12 cellular contexts compared by ENCODE assay signal in the genomic region with DNA sequence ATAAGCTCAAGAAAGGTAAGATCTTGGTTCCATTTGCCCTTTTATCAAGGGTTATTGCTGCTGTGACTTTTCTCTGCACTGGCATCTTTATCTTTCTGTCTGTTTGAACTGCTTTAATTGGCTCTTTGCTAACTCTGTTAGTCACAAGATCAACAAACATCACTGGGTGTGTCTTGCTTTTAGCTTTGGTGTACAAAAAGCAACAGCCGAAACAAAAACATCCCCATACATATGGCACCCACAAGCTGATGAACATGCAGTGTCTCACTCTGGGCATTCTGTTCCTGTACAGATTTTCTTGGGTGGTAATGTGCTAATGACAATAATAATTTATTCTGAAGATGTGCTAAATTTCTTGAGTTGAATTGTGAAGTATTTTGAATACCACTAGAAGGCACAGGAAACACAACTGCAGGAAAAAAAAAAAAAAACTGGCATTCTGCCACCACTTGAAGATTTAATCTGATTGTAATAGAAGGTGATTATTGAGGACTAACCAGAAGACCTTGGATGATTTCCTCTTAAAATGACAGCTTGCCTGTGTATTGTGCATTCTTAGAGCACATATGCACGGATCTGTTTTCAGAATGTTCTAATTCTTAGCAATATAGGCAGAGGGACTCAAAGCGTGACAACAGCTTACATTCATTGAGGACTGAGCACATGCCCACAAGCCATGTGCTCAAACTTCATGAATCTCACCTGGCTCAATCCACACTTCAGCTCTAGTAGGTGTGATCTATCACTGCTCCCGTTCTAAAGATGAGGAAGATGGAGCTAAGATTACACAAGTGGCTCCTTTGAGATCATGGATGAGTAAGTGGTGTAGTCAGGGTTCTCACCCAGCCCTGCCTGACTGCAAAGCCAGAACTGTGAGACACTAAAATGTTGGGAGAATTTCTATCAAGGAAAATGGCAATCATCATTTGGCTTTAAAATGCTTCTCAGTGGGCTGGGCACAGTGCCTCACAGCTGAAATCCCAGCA.
DNase-seq lines count a peak whose midpoint lies in the region; ATAC-seq and TF ChIP-seq lines count a peak whose summit lies in the region.
"Had no signal": no experiment of that assay in that cellular context is flagged by ENCODE, and none has a peak within 500 bp of the region (broad histone marks: within the 10 kb centered on the region; RNA-seq: fewer than 3 reads in every experiment).

No MANE protein-coding gene starts in this region.

- H3K27me3 ChIP-seq in heart left ventricle, result peaks cover 0 to 3% (median 0%) of the 10 kb centered on the region in 9 donors
- H3K27me3 ChIP-seq: tibial nerve had no signal

- TF ChIP-seq CTCF in heart left ventricle (IDR thresholded peaks at IDR 0.05), result no peak
- TF ChIP-seq CTCF in fibroblast of pulmonary artery (IDR thresholded peaks at IDR 0.05; ENCODE audit: low read length, missing control alignments), result no peak

- intact Hi-C loops in heart left ventricle (cut with DNase I), result no loop called here
- intact Hi-C loops in cardiac septum (cut with DNase I), result no loop called here

- no peak for TF ChIP-seq POLR2A in heart left ventricle (IDR thresholded peaks at IDR 0.05)

- ATAC-seq in heart left ventricle (peak in 3 of 4 donors; percentile 51 to 74 (median 69)), GM21529 (IDR thresholded peaks at IDR 0.05; ENCODE audit: unreplicated experiment) (no peak)

- H3K9me3 ChIP-seq in heart left ventricle, result no peaks in the 10 kb centered on the region
- H3K9me3 ChIP-seq: tibial nerve had no signal

- H3K36me3 ChIP-seq in heart left ventricle, result no peaks in the 10 kb centered on the region
- H3K36me3 ChIP-seq: tibial nerve had no signal

- DNase-seq in heart left ventricle, result no peak
- no peak for DNase-seq in cardiac septum (ENCODE audit: low spot score)
- DNase-seq in fibroblast of pulmonary artery (ENCODE audit: low read depth), result peak; percentile 32
- no peak for DNase-seq in middle frontal gyrus (ENCODE audit: extremely low spot score, low spot score)
- DNase-seq in SW 1271 (lab: John Stamatoyannopoulos, UW), result no peak
- no peak for DNase-seq in activated CD4-positive, CD25-positive, alpha-beta regulatory T cell (lab: John Stamatoyannopoulos, UW)
- DNase-seq: activated naive CD4-positive, alpha-beta T cell; foreskin melanocyte; MV-4-11 had no signal

- H3K4me1 ChIP-seq in heart left ventricle, result peaks cover 0 to 79% (median 60%) of the 10 kb centered on the region in 12 donors

- H3K27ac ChIP-seq in heart left ventricle, result peak overlapping the region in 9 of 12 donors; percentile 14 to 73 (median 32)

- H3K4me3 ChIP-seq in heart left ventricle, result no peak overlapping the region
- H3K4me3 ChIP-seq in fibroblast of pulmonary artery (replicated peaks; ENCODE audit: low read depth, low read length), result no peak overlapping the region
- H3K4me3 ChIP-seq: tibial nerve had no signal

- WGBS in heart left ventricle, 4 donors, result 47 to 51% (median 49%) methylated on average over 4 of the region's 4 CpGs

TF ChIP-seq in PFSK-1, 5 proteins besides CTCF, POLR2A, EP300 and RAD21:
- no peak for TF ChIP-seq FOXP2 (optimal IDR thresholded peaks at IDR 0.05; ENCODE audit: borderline replicate concordance, extremely low read depth, extremely low read length, insufficient read depth)
- TF ChIP-seq, protein P1, sequence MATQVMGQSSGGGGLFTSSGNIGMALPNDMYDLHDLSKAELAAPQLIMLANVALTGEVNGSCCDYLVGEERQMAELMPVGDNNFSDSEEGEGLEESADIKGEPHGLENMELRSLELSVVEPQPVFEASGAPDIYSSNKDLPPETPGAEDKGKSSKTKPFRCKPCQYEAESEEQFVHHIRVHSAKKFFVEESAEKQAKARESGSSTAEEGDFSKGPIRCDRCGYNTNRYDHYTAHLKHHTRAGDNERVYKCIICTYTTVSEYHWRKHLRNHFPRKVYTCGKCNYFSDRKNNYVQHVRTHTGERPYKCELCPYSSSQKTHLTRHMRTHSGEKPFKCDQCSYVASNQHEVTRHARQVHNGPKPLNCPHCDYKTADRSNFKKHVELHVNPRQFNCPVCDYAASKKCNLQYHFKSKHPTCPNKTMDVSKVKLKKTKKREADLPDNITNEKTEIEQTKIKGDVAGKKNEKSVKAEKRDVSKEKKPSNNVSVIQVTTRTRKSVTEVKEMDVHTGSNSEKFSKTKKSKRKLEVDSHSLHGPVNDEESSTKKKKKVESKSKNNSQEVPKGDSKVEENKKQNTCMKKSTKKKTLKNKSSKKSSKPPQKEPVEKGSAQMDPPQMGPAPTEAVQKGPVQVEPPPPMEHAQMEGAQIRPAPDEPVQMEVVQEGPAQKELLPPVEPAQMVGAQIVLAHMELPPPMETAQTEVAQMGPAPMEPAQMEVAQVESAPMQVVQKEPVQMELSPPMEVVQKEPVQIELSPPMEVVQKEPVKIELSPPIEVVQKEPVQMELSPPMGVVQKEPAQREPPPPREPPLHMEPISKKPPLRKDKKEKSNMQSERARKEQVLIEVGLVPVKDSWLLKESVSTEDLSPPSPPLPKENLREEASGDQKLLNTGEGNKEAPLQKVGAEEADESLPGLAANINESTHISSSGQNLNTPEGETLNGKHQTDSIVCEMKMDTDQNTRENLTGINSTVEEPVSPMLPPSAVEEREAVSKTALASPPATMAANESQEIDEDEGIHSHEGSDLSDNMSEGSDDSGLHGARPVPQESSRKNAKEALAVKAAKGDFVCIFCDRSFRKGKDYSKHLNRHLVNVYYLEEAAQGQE (IDR thresholded peaks at IDR 0.05; ENCODE audit: insufficient read depth in 1 of 2, low read depth in 2 of 2, low read length in 2 of 2), result peak in 1 of 2 experiments; percentile 58; a peak in 2 of 4 replicates
- peak; percentile 44; the same call in 1 of the 2 replicates for TF ChIP-seq TAF1 (IDR thresholded peaks at IDR 0.05; ENCODE audit: borderline replicate concordance, insufficient read depth, low read length)
- peak; percentile 82; the same call in 1 of the 2 replicates for TF ChIP-seq SIN3A (IDR thresholded peaks at IDR 0.05; ENCODE audit: borderline replicate concordance, insufficient read depth, low read length)
- TF ChIP-seq POLR2AphosphoS5 (IDR thresholded peaks at IDR 0.05; ENCODE audit: low read depth, low read length), result peak; percentile 50; the same call in 1 of the 2 replicates
